In the genomic region with DNA sequence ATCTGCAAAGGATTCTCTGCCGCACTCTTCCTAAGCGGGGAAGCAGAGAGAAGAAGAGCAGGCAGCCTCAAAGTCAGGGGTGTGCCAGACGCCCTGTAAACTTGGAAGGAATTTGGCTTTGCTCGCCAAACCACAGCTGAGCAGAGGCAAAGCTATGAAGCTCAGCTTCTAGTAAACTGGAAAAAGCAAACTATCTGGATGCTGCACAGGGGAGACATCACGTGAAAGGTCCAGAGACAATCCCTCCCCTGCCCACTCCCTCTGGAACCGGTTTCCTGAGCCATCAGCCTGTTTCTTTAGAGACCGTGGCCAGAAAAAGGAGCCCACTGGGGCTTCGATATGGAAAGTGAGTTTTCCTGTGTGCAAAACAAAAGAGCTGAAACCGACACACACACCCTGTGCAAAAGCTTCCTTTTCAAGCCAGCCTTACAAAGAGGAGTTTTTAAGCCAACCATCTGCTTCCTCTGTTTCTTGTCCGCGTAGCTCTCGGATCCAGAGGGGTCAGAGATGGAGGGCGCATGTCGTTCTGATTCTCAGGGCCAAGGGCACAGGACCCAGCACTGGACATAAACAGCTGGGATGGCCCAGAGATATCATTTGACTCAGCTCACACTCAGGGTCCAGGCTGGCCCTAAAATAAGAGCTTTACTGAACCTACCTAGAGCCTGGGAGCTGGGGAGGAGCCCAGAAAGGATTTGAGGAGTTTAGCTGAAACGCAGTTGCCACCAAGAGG, we compare ENCODE assay signal across 15 cellular contexts. TPM values are rescaled to one million over a fixed set of nuclear protein-coding genes. Genes with fewer than 3 reads are reported as not detected.
DNase-seq lines count a peak whose midpoint lies in the region; FAIRE-seq and TF ChIP-seq lines count a peak whose summit lies in the region.
"Had no signal": no experiment of that assay in that cellular context is flagged by ENCODE, and none has a peak within 500 bp of the region (broad histone marks: within the 10 kb centered on the region; RNA-seq: fewer than 3 reads in every experiment).

No MANE protein-coding gene starts in this region.

- no peak for FAIRE-seq in GM12892 (lab: Jason Lieb, UNC)
- FAIRE-seq: GM18507, keratinocyte had no signal

- H3K9me3 ChIP-seq in Peyer's patch (no peaks in the 10 kb centered on the region), neuron (ENCODE audit: low read length) (no peaks in the 10 kb centered on the region)

- H3K4me1 ChIP-seq in Peyer's patch (peaks cover 0 to 32% (median 0%) of the 10 kb centered on the region in 4 donors), neuron (ENCODE audit: insufficient read depth, low read length) (peaks cover 17% of the 10 kb centered on the region)

- H3K36me3 ChIP-seq in Peyer's patch = no peaks in the 10 kb centered on the region
- H3K36me3 ChIP-seq in neuron (ENCODE audit: insufficient read depth, low read length) = no peaks in the 10 kb centered on the region

- TF ChIP-seq POLR2A in Peyer's patch (IDR thresholded peaks at IDR 0.05) (no peak), GM12892 (IDR thresholded peaks at IDR 0.05; ENCODE audit: low read depth, low read length) (no peak)

- peak overlapping the region in 3 of 4 donors; percentile 10 to 66 (median 59) for H3K27ac ChIP-seq in Peyer's patch
- H3K27ac ChIP-seq: C4-2B had no signal

- H2AFZ ChIP-seq in neuron (ENCODE audit: low read depth, low read length) = peak overlapping the region; percentile 39

- no peak for TF ChIP-seq CTCF in Peyer's patch (IDR thresholded peaks at IDR 0.05)
- no peak for TF ChIP-seq CTCF in fibroblast of mammary gland (conservative IDR thresholded peaks at IDR 0.05; ENCODE audit: control insufficient read depth, insufficient read depth, low read depth, low read length)
- no peak for TF ChIP-seq CTCF in GM10266 (IDR thresholded peaks at IDR 0.05; ENCODE audit: control insufficient read depth, insufficient read depth, low read depth, missing control alignments)

- H3K4me3 ChIP-seq in Peyer's patch = no peak overlapping the region
- no peak overlapping the region for H3K4me3 ChIP-seq in fibroblast of mammary gland (ENCODE audit: control insufficient read depth, low read depth, low read length)
- H3K4me3 ChIP-seq in neuron (ENCODE audit: low read length) = no peak overlapping the region

- DNase-seq in A172 (ENCODE audit: low spot score) (peak; percentile 64), Peyer's patch (peak in 1 of 3 donors; percentile 30), fibroblast of mammary gland (ENCODE audit: low read depth) (peak; percentile 78), GM10266 (ENCODE audit: extremely low spot score) (no peak), GM12892 (ENCODE audit: insufficient read length) (no peak), SW 1271 (lab: John Stamatoyannopoulos, UW) (no peak)
- no peak for DNase-seq in effector CD8-positive, alpha-beta T cell (lab: John Stamatoyannopoulos, UW)
- DNase-seq: cerebellar nuclear complex; NCI-H1930; RPMI8226; stimulated activated CD4-positive, alpha-beta T cell treated with anti-CD3 and anti-CD28 coated beads, Interleukin-2, amount 100 ng/mL, for 48 hours had no signal

- no peaks in the 10 kb centered on the region for H3K27me3 ChIP-seq in Peyer's patch
- H3K27me3 ChIP-seq in neuron (ENCODE audit: insufficient read depth, low read length) = no peaks in the 10 kb centered on the region

RNA-seq across cellular contexts. Expression of a gene that starts 58.2 kb away (rescaled TPM):
- total RNA-seq in A172 (2014; rRNA removed; shearing (Covaris generic)) = 79.0 and 95.9 TPM in 2 replicates
- total RNA-seq in Peyer's patch = 10 to 100 TPM; 26.8 to 75.8 (median 45.3) TPM
- polyA plus RNA-seq in GM12892 (2012; ENCODE audit: missing spikeins) = 22.8 TPM

RNA-seq across cellular contexts. Expression of a gene that starts 58.8 kb away (rescaled TPM):
- 31.0 and 31.3 TPM in 2 replicates for total RNA-seq in A172 (2014; rRNA removed; shearing (Covaris generic))
- total RNA-seq in Peyer's patch = 10 to 100 TPM; 13.0 to 42.9 (median 17.0) TPM
- polyA plus RNA-seq in GM12892 (2012; ENCODE audit: missing spikeins) = 13.1 TPM

Comparison
In these comparisons a context has a peak if more than half of its experiments do, and no peak if none do; other contexts are left out.
1. DNase-seq: peak in A172 (single experiment) and fibroblast of mammary gland (single experiment); none in GM10266 (single experiment), GM12892 (single experiment), effector CD8-positive, alpha-beta T cell (single experiment) and SW 1271 (0 of 2).